Comparison of ENCODE assay signal across 23 cellular contexts in genomic region chr11:61930936-61931335, GRCh38. TPM values are rescaled to one million over a fixed set of nuclear protein-coding genes. Genes with fewer than 3 reads are reported as not detected.
A peak's percentile ranks its signal among the peaks of the same experiment; 100 is the strongest.
DNase-seq lines count a peak whose midpoint lies in the region; ATAC-seq, FAIRE-seq and TF ChIP-seq lines count a peak whose summit lies in the region.
"Had no signal": no experiment of that assay in that cellular context is flagged by ENCODE, and none has a peak within 500 bp of the region (broad histone marks: within the 10 kb centered on the region; RNA-seq: fewer than 3 reads in every experiment).

No MANE protein-coding gene starts in this region.

- peaks cover 51% of the 10 kb centered on the region for H3K9me3 Mint-ChIP-seq in nephron progenitor cell

- H3K27me3 ChIP-seq in HepG2 (ENCODE audit: control insufficient read depth in 1 of 2, insufficient read depth in 2 of 2, low read length in 2 of 2) = no peaks in the 10 kb centered on the region
- no peaks in the 10 kb centered on the region for H3K27me3 ChIP-seq in right lobe of liver
- no peaks in the 10 kb centered on the region for H3K27me3 ChIP-seq in K562 (ENCODE audit: control insufficient read depth in 2 of 2, insufficient read depth in 2 of 2, low read length in 2 of 2)

- WGBS in HepG2 (ENCODE audit: low lambda C conversion rate) = 0% methylated on average over 1 of the region's 3 CpGs
- no CpG with 5 or more reads among the region's 3 CpGs for WGBS in right lobe of liver (ENCODE audit: insufficient coverage, low coverage, low lambda C conversion rate, missing lambda C conversion rate)
- 59% methylated on average over 3 of the region's 3 CpGs for WGBS in K562 (ENCODE audit: insufficient coverage, low coverage, missing lambda C conversion rate)

- TF ChIP-seq CTCF in HepG2 (CRISPR knock-in tag; IDR thresholded peaks at IDR 0.05) (no peak), right lobe of liver (IDR thresholded peaks at IDR 0.05) (no peak), K562 (IDR thresholded peaks at IDR 0.05 in 2 of 3, conservative IDR thresholded peaks at IDR 0.05 in 1 of 3; ENCODE audit: insufficient read depth in 2 of 3, low read depth in 1 of 3, low read length in 3 of 3) (no peak), nephron progenitor cell (IDR thresholded peaks at IDR 0.05) (no peak)

- H3K4me3 ChIP-seq in HepG2 (replicated peaks in 1 of 3; ENCODE audit: insufficient read depth in 1 of 3, low read depth in 2 of 3, low read length in 3 of 3) (no peak overlapping the region), right lobe of liver (no peak overlapping the region), K562 (no peak overlapping the region)
- H3K4me3 ChIP-seq: A549, GM23338 had no signal

- H3K9me3 ChIP-seq in HepG2 (ENCODE audit: low read length) = no peaks in the 10 kb centered on the region
- H3K9me3 ChIP-seq in right lobe of liver = no peaks in the 10 kb centered on the region
- peaks cover 3% of the 10 kb centered on the region; the same call in 1 of the 2 replicates for H3K9me3 ChIP-seq in K562 (replicated peaks; ENCODE audit: control insufficient read depth, insufficient read depth, low read depth, low read length)

- 0 out of 2 replicates have a peak overlapping the region, but pooled peaks have one; percentile 1 for H3K4me2 ChIP-seq in HepG2 (ENCODE audit: low read depth, low read length)
- no peak overlapping the region for H3K4me2 ChIP-seq in K562 (ENCODE audit: insufficient read depth, low read length)
- H3K4me2 ChIP-seq: A549, GM23338 had no signal

- POLR2A ChIA-PET in HepG2 (lab: Yijun Ruan, JAX) (interaction anchor here (0.7 kb wide), 1 partner anchor 37 kb away, joined by 3 read pairs; no protein-coding TSS in a partner anchor), K562 (lab: Yijun Ruan, JAX) (interaction anchor here (0.7 to 1.2 kb wide), 4 partner anchors 8 to 34 kb away, joined by 3 to 5 read pairs (median 4); no protein-coding TSS in a partner anchor)

- H3K36me3 ChIP-seq in HepG2 (replicated peaks in 1 of 2; ENCODE audit: control insufficient read depth in 1 of 2, insufficient read depth in 2 of 2, low read length in 2 of 2) (no peaks in the 10 kb centered on the region), right lobe of liver (no peaks in the 10 kb centered on the region), K562 (ENCODE audit: control insufficient read depth, insufficient read depth, low read length) (no peaks in the 10 kb centered on the region)

- DNase-seq in HepG2 (ENCODE audit: low spot score) (peak; percentile 63), right lobe of liver (no peak), D341Med (ENCODE audit: low spot score) (peak; percentile 2), K562 (ENCODE audit: extremely low read depth in 1 of 4, low spot score in 3 of 4) (no peak), nephron progenitor cell (no peak), Ammon's horn (ENCODE audit: low spot score) (no peak), CD1c-positive myeloid dendritic cell (ENCODE audit: extremely low spot score) (no peak)
- DNase-seq: 8988T; ACHN; AML-193; C1 segment of cervical spinal cord; CD4-positive, CD25-positive, alpha-beta regulatory T cell; CD8-positive, alpha-beta memory T cell; DMS53; DMS79 treated with DMSO at 0.1 percent for 48 hours; GF-D8; H9 had no signal

- H3K9me1 ChIP-seq in K562 (ENCODE audit: control insufficient read depth, insufficient read depth, low read length) = no peaks in the 10 kb centered on the region

- CTCF ChIA-PET in HepG2 (lab: Yijun Ruan, JAX; ENCODE audit: low intra/inter-chr PET ratio, low total read pairs) (no interaction called here), K562 (lab: Yijun Ruan, JAX; ENCODE audit: low intra/inter-chr PET ratio) (no interaction called here)

- peak overlapping the region; percentile 1 for H3K4me3 Mint-ChIP-seq in nephron progenitor cell
- H3K4me3 Mint-ChIP-seq: CD4-positive, CD25-positive, alpha-beta regulatory T cell; CD8-positive, alpha-beta memory T cell; GM23338; H9 had no signal

- no peak for TF ChIP-seq EP300 in HepG2 (IDR thresholded peaks at IDR 0.05; ENCODE audit: low read depth in 2 of 2, low read length in 2 of 2)
- no peak for TF ChIP-seq EP300 in HepG2 (CRISPR knock-in tag; IDR thresholded peaks at IDR 0.05; ENCODE audit: borderline replicate concordance)
- TF ChIP-seq EP300 in K562 (IDR thresholded peaks at IDR 0.05; ENCODE audit: low read length) = no peak

- no peak for TF ChIP-seq POLR2A in HepG2 (IDR thresholded peaks at IDR 0.05; ENCODE audit: insufficient read depth in 1 of 2, low read depth in 2 of 2, low read length in 2 of 2)
- TF ChIP-seq POLR2A in right lobe of liver (IDR thresholded peaks at IDR 0.05) = no peak
- no peak for TF ChIP-seq POLR2A in K562 (conservative IDR thresholded peaks at IDR 0.05)

- intact Hi-C loops in HepG2 (cut with micrococcal nuclease; ENCODE audit: unreplicated experiment) = no loop called here
- intact Hi-C loops in right lobe of liver (cut with DNase I) = no loop called here
- intact Hi-C loops in K562 (cut with micrococcal nuclease) = no loop called here

- H2AFZ ChIP-seq in HepG2 (ENCODE audit: low read length) = no peak overlapping the region
- peak overlapping the region; percentile 38; the same call in 1 of the 2 replicates for H2AFZ ChIP-seq in K562 (ENCODE audit: low read depth, low read length)
- H2AFZ ChIP-seq: GM23338 had no signal

- no peaks in the 10 kb centered on the region for H4K20me1 ChIP-seq in HepG2 (ENCODE audit: insufficient read depth, low read length)
- H4K20me1 ChIP-seq in K562 (replicated peaks; ENCODE audit: control insufficient read depth, insufficient read depth, low read length) = no peaks in the 10 kb centered on the region

- ATAC-seq in HepG2 (peak; percentile 80), right lobe of liver (no peak), K562 (no peak)
- ATAC-seq: A549, GM23338, HCT116 had no signal

- peaks cover 12% of the 10 kb centered on the region for H3K4me1 ChIP-seq in HepG2 (ENCODE audit: insufficient read depth, low read length)
- no peaks in the 10 kb centered on the region for H3K4me1 ChIP-seq in right lobe of liver
- H3K4me1 ChIP-seq in K562 (replicated peaks in 1 of 2; ENCODE audit: control insufficient read depth in 2 of 2, insufficient read depth in 2 of 2, low read length in 2 of 2) = no peaks in the 10 kb centered on the region; a peak in 1 of 5 replicates
- H3K4me1 ChIP-seq: A549 had no signal

- H3K79me2 ChIP-seq in HepG2 (ENCODE audit: insufficient read depth, low read length) (no peaks in the 10 kb centered on the region), K562 (ENCODE audit: control insufficient read depth, insufficient read depth, low read length) (no peaks in the 10 kb centered on the region)

- H3K27me3 Mint-ChIP-seq in nephron progenitor cell (ENCODE audit: low read depth, poor library complexity) = peaks cover 12% of the 10 kb centered on the region

- peak overlapping the region; percentile 26 for H3K27ac Mint-ChIP-seq in nephron progenitor cell
- H3K27ac Mint-ChIP-seq: CD4-positive, CD25-positive, alpha-beta regulatory T cell; CD8-positive, alpha-beta memory T cell; GM23338; H9 had no signal

- no peaks in the 10 kb centered on the region for H3K36me3 Mint-ChIP-seq in nephron progenitor cell (ENCODE audit: low read depth)

- H3K9ac ChIP-seq in HepG2 (ENCODE audit: insufficient read depth, low read depth, low read length) (no peak overlapping the region), K562 (ENCODE audit: insufficient read depth in 1 of 2, low read depth in 2 of 2, low read length in 2 of 2) (no peak overlapping the region)

- H3K27ac ChIP-seq in HepG2 (ENCODE audit: extremely low read length, insufficient read depth, low read length) (no peak overlapping the region), right lobe of liver (no peak overlapping the region), K562 (ENCODE audit: extremely low read depth, low read depth, low read length) (no peak overlapping the region)
- H3K27ac ChIP-seq: A549 had no signal

- in situ Hi-C loops in HepG2 (cut with HindIII; ENCODE audit: extremely low pct_ligation_motif_present, low pct_unique_long_range_greater_than_20kb) (no loop called here), K562 (cut with MboI) (no loop called here)

- BruUV-seq in HepG2 (replicated peaks; lab: Mats Ljungman, UMichigan) (no TSS peak), K562 (replicated peaks; lab: Mats Ljungman, UMichigan) (no TSS peak)

- FAIRE-seq in HepG2 (lab: Jason Lieb, UNC) (no peak), K562 (lab: Jason Lieb, UNC) (no peak)
- FAIRE-seq: A549, GM12891, GM18507 had no signal

- peaks cover 31% of the 10 kb centered on the region for H3K4me1 Mint-ChIP-seq in nephron progenitor cell
- H3K4me1 Mint-ChIP-seq: CD4-positive, CD25-positive, alpha-beta regulatory T cell; CD8-positive, alpha-beta memory T cell had no signal

- TF ChIP-seq RAD21 in HepG2 (CRISPR knock-in tag; IDR thresholded peaks at IDR 0.05) = no peak
- no peak for TF ChIP-seq RAD21 in K562 (CRISPR knock-in tag; conservative IDR thresholded peaks at IDR 0.05 in 1 of 2, IDR thresholded peaks at IDR 0.05 in 1 of 2)

RNA-seq across cellular contexts. Expression of gene RAB3IL1, which starts 13.6 kb away (rescaled TPM):
- total RNA-seq in HepG2 (2016; rRNA removed; fragmentation: Illumina TruSeq; extraction: Trizol) = 1.2 and 1.3 TPM in 2 replicates
- 0.61 and 2.5 TPM in 2 replicates for total RNA-seq in HepG2 (2016; cell fraction: cytosol; rRNA removed; fragmentation: Illumina TruSeq; extraction: Trizol; ENCODE audit: low read depth)
- 1.2 and 1.4 TPM in 2 replicates for total RNA-seq in HepG2 (2016; cell fraction: insoluble cytoplasmic fraction; rRNA removed; fragmentation: Illumina TruSeq; extraction: Trizol)
- total RNA-seq in HepG2 (2016; cell fraction: membrane; rRNA removed; fragmentation: Illumina TruSeq; extraction: Trizol) = 1.2 and 1.4 TPM in 2 replicates
- total RNA-seq in HepG2 (2016; cell fraction: nucleus; rRNA removed; fragmentation: Illumina TruSeq; extraction: Trizol) = 0.72 and 0.84 TPM in 2 replicates
- polyA plus RNA-seq in HepG2 (2011; rRNA removed) = 2.0 and 2.2 TPM in 2 replicates
- 1.3 and 3.0 TPM in 2 replicates for polyA plus RNA-seq in HepG2 (2011; cell fraction: cytosol; rRNA removed)
- 2.5 and 3.7 TPM in 2 replicates for polyA plus RNA-seq in HepG2 (2011; cell fraction: nucleus; rRNA removed)
- 1.4 and 2.3 TPM in 2 replicates for polyA plus RNA-seq in HepG2 (2012)
- polyA plus RNA-seq in HepG2 (2016; cell fraction: cytosol; fragmentation: Illumina TruSeq; extraction: Trizol; ENCODE audit: low read depth) = 1.5 and 1.7 TPM in 2 replicates
- polyA plus RNA-seq in HepG2 (2016; cell fraction: insoluble cytoplasmic fraction; fragmentation: Illumina TruSeq; extraction: Trizol; ENCODE audit: low read depth) = 1.9 and 2.5 TPM in 2 replicates
- 1.9 and 2.3 TPM in 2 replicates for polyA plus RNA-seq in HepG2 (2016; cell fraction: membrane; fragmentation: Illumina TruSeq; extraction: Trizol; ENCODE audit: low read depth)
- 2.9 and 6.6 TPM in 2 replicates for polyA plus RNA-seq in HepG2 (2016; cell fraction: nucleus; fragmentation: Illumina TruSeq; extraction: Trizol; ENCODE audit: insufficient read depth, low read depth)
- 2.6 and 7.7 TPM in 2 replicates for polyA minus RNA-seq in HepG2 (2011; rRNA and poly(A)+ RNA removed; ENCODE audit: low replicate concordance)
- 2.8 and 11.9 TPM in 2 replicates for polyA minus RNA-seq in HepG2 (2011; cell fraction: cytosol; rRNA and poly(A)+ RNA removed)
- polyA minus RNA-seq in HepG2 (2011; cell fraction: nucleus; rRNA and poly(A)+ RNA removed) = 1.1 and 1.3 TPM in 2 replicates
- total RNA-seq in right lobe of liver = 1 to 10 TPM; 3.2 to 9.1 (median 4.2) TPM
- total RNA-seq in K562 (2011; cell fraction: chromatin; rRNA removed; ENCODE audit: low replicate concordance) = 21.2 and 46.4 TPM in 2 replicates
- 27.3 and 33.0 TPM in 2 replicates for total RNA-seq in K562 (2011; cell fraction: nucleolus; rRNA removed)
- 19.3 and 24.0 TPM in 2 replicates for total RNA-seq in K562 (2011; cell fraction: nucleoplasm; rRNA removed)
- total RNA-seq in K562 (2014; rRNA removed) = 17.6 and 19.8 TPM in 2 replicates
- 2.0 and 3.7 TPM in 2 replicates for total RNA-seq in K562 (2014; rRNA removed; fragmentation: Illumina TruSeq; extraction: Trizol)
- total RNA-seq in K562 (2015; rRNA removed; fragmentation: Illumina TruSeq; extraction: Trizol) = 8.9 and 10.3 TPM in 2 replicates
- total RNA-seq in K562 (2021) = 42.6 and 46.2 TPM in 2 replicates
- 15.5 and 17.7 TPM in 2 replicates for polyA plus RNA-seq in K562 (2011; rRNA removed)
- 18.3 and 41.7 TPM in 2 replicates for polyA plus RNA-seq in K562 (2011; cell fraction: cytosol; rRNA removed)
- polyA plus RNA-seq in K562 (2011; cell fraction: nucleus; rRNA removed) = 25.8 and 42.6 TPM in 2 replicates
- polyA plus RNA-seq in K562 (2012) = 15.9 and 29.1 TPM in 2 replicates
- polyA plus RNA-seq in K562 (2014; fragmentation: Illumina TruSeq; extraction: Trizol) = 25.1 and 31.8 TPM in 2 replicates
- polyA plus RNA-seq in K562 (2014; fragmentation: Nextera tagmentation; extraction: Ambion mirVana) = under 1 TPM; 0.15 to 0.25 TPM
- polyA plus RNA-seq in K562 (2014; rRNA removed) = 28.2 and 29.7 TPM in 2 replicates
- 6.1 and 11.2 TPM in 2 replicates for polyA minus RNA-seq in K562 (2011; rRNA and poly(A)+ RNA removed)
- 22.8 and 26.0 TPM in 2 replicates for polyA minus RNA-seq in K562 (2011; cell fraction: cytosol; rRNA and poly(A)+ RNA removed)
- 13.3 and 13.9 TPM in 2 replicates for polyA minus RNA-seq in K562 (2011; cell fraction: nucleus; rRNA and poly(A)+ RNA removed)
- total RNA-seq: CD4-positive, CD25-positive, alpha-beta regulatory T cell had no signal
- polyA plus RNA-seq: CD4-positive, CD25-positive, alpha-beta regulatory T cell; CD8-positive, alpha-beta memory T cell had no signal

RNA-seq across cellular contexts. Expression of gene BEST1, which starts 19.2 kb away (rescaled TPM):
- total RNA-seq in HepG2 (2016; rRNA removed; fragmentation: Illumina TruSeq; extraction: Trizol) = 0.09 TPM in 1 of 2 replicates, not detected in the other
- total RNA-seq in HepG2 (2016; cell fraction: cytosol; rRNA removed; fragmentation: Illumina TruSeq; extraction: Trizol; ENCODE audit: low read depth) = 0.09 and 0.10 TPM in 2 replicates
- 0.09 TPM in 1 of 2 replicates, not detected in the other for total RNA-seq in HepG2 (2016; cell fraction: insoluble cytoplasmic fraction; rRNA removed; fragmentation: Illumina TruSeq; extraction: Trizol)
- 0.06 and 0.07 TPM in 2 replicates for total RNA-seq in HepG2 (2016; cell fraction: membrane; rRNA removed; fragmentation: Illumina TruSeq; extraction: Trizol)
- total RNA-seq in HepG2 (2016; cell fraction: nucleus; rRNA removed; fragmentation: Illumina TruSeq; extraction: Trizol) = 0.13 and 0.16 TPM in 2 replicates
- polyA plus RNA-seq in HepG2 (2011; rRNA removed) = 0.65 and 2.3 TPM in 2 replicates
- 0.24 and 0.96 TPM in 2 replicates for polyA plus RNA-seq in HepG2 (2011; cell fraction: cytosol; rRNA removed)
- polyA plus RNA-seq in HepG2 (2011; cell fraction: nucleus; rRNA removed) = 2.9 and 8.0 TPM in 2 replicates
- polyA plus RNA-seq in HepG2 (2012) = 1.1 and 1.9 TPM in 2 replicates
- 1.3 and 1.4 TPM in 2 replicates for polyA plus RNA-seq in HepG2 (2016; cell fraction: cytosol; fragmentation: Illumina TruSeq; extraction: Trizol; ENCODE audit: low read depth)
- 0.07 TPM in 1 of 2 replicates, not detected in the other for polyA plus RNA-seq in HepG2 (2016; cell fraction: insoluble cytoplasmic fraction; fragmentation: Illumina TruSeq; extraction: Trizol; ENCODE audit: low read depth)
- polyA plus RNA-seq in HepG2 (2016; cell fraction: membrane; fragmentation: Illumina TruSeq; extraction: Trizol; ENCODE audit: low read depth) = 0.37 and 0.43 TPM in 2 replicates
- not detected in 2 replicates for polyA plus RNA-seq in HepG2 (2016; cell fraction: nucleus; fragmentation: Illumina TruSeq; extraction: Trizol; ENCODE audit: insufficient read depth, low read depth)
- 0.28 and 1.6 TPM in 2 replicates for polyA minus RNA-seq in HepG2 (2011; rRNA and poly(A)+ RNA removed; ENCODE audit: low replicate concordance)
- 0.44 and 0.79 TPM in 2 replicates for polyA minus RNA-seq in HepG2 (2011; cell fraction: cytosol; rRNA and poly(A)+ RNA removed)
- polyA minus RNA-seq in HepG2 (2011; cell fraction: nucleus; rRNA and poly(A)+ RNA removed) = 1.7 and 6.0 TPM in 2 replicates
- 1 to 10 TPM in 3 of 6 experiments, under 1 TPM in 3; 0.55 to 2.3 (median 0.91) TPM for total RNA-seq in right lobe of liver
- 4.5 and 6.1 TPM in 2 replicates for total RNA-seq in K562 (2011; cell fraction: chromatin; rRNA removed; ENCODE audit: low replicate concordance)
- total RNA-seq in K562 (2011; cell fraction: nucleolus; rRNA removed) = 4.7 and 5.5 TPM in 2 replicates
- 4.4 and 5.5 TPM in 2 replicates for total RNA-seq in K562 (2011; cell fraction: nucleoplasm; rRNA removed)
- total RNA-seq in K562 (2014; rRNA removed) = 0.36 and 0.61 TPM in 2 replicates
- total RNA-seq in K562 (2014; rRNA removed; fragmentation: Illumina TruSeq; extraction: Trizol) = 0.35 and 0.40 TPM in 2 replicates
- 0.07 and 0.11 TPM in 2 replicates for total RNA-seq in K562 (2015; rRNA removed; fragmentation: Illumina TruSeq; extraction: Trizol)
- total RNA-seq in K562 (2021) = 0.85 and 1.0 TPM in 2 replicates
- 0.22 and 0.49 TPM in 2 replicates for polyA plus RNA-seq in K562 (2011; rRNA removed)
- 0.15 and 0.35 TPM in 2 replicates for polyA plus RNA-seq in K562 (2011; cell fraction: cytosol; rRNA removed)
- 1.4 and 1.9 TPM in 2 replicates for polyA plus RNA-seq in K562 (2011; cell fraction: nucleus; rRNA removed)
- polyA plus RNA-seq in K562 (2012) = 1.0 and 15.0 TPM in 2 replicates
- 0.73 and 0.86 TPM in 2 replicates for polyA plus RNA-seq in K562 (2014; fragmentation: Illumina TruSeq; extraction: Trizol)
- polyA plus RNA-seq in K562 (2014; fragmentation: Nextera tagmentation; extraction: Ambion mirVana) = under 1 TPM; 0.27 to 0.62 TPM
- 1.3 TPM in 2 replicates for polyA plus RNA-seq in K562 (2014; rRNA removed)
- 0.28 and 0.66 TPM in 2 replicates for polyA minus RNA-seq in K562 (2011; rRNA and poly(A)+ RNA removed)
- not detected in 2 replicates for polyA minus RNA-seq in K562 (2011; cell fraction: cytosol; rRNA and poly(A)+ RNA removed)
- 0.67 and 2.3 TPM in 2 replicates for polyA minus RNA-seq in K562 (2011; cell fraction: nucleus; rRNA and poly(A)+ RNA removed)
- total RNA-seq: Daoy had no signal

RNA-seq across cellular contexts. Expression of gene FTH1, which starts 36.5 kb away (rescaled TPM):
- total RNA-seq in HepG2 (2016; rRNA removed; fragmentation: Illumina TruSeq; extraction: Trizol) (544 and 607 TPM in 2 replicates), right lobe of liver (1,000 to 10,000 TPM; 1,131 to 2,981 (median 2,140) TPM), K562 (2014; rRNA removed) (542 and 714 TPM in 2 replicates), K562 (2014; rRNA removed; fragmentation: Illumina TruSeq; extraction: Trizol) (854 and 941 TPM in 2 replicates), K562 (2015; rRNA removed; fragmentation: Illumina TruSeq; extraction: Trizol) (794 and 802 TPM in 2 replicates), K562 (2021) (1,987 and 1,991 TPM in 2 replicates)
- total RNA-seq in HepG2 (2016; cell fraction: cytosol; rRNA removed; fragmentation: Illumina TruSeq; extraction: Trizol; ENCODE audit: low read depth) = 3,105 and 3,667 TPM in 2 replicates
- 481 and 554 TPM in 2 replicates for total RNA-seq in HepG2 (2016; cell fraction: insoluble cytoplasmic fraction; rRNA removed; fragmentation: Illumina TruSeq; extraction: Trizol)
- total RNA-seq in HepG2 (2016; cell fraction: membrane; rRNA removed; fragmentation: Illumina TruSeq; extraction: Trizol) = 4,411 and 4,459 TPM in 2 replicates
- 460 and 546 TPM in 2 replicates for total RNA-seq in HepG2 (2016; cell fraction: nucleus; rRNA removed; fragmentation: Illumina TruSeq; extraction: Trizol)
- polyA plus RNA-seq in HepG2 (2011; rRNA removed) (760 and 802 TPM in 2 replicates), K562 (2011; rRNA removed) (692 and 749 TPM in 2 replicates), K562 (2014; fragmentation: Illumina TruSeq; extraction: Trizol) (2,369 and 3,146 TPM in 2 replicates), K562 (2014; fragmentation: Nextera tagmentation; extraction: Ambion mirVana) (100 to 1,000 TPM; 370 to 426 TPM), K562 (2014; rRNA removed) (1,104 and 1,916 TPM in 2 replicates)
- 904 and 962 TPM in 2 replicates for polyA plus RNA-seq in HepG2 (2011; cell fraction: cytosol; rRNA removed)
- 547 and 633 TPM in 2 replicates for polyA plus RNA-seq in HepG2 (2011; cell fraction: nucleus; rRNA removed)
- 4,160 and 4,286 TPM in 2 replicates for polyA plus RNA-seq in HepG2 (2012)
- 74,852 and 83,301 TPM in 2 replicates for polyA plus RNA-seq in HepG2 (2016; cell fraction: cytosol; fragmentation: Illumina TruSeq; extraction: Trizol; ENCODE audit: low read depth)
- 2,697 and 2,813 TPM in 2 replicates for polyA plus RNA-seq in HepG2 (2016; cell fraction: insoluble cytoplasmic fraction; fragmentation: Illumina TruSeq; extraction: Trizol; ENCODE audit: low read depth)
- 37,583 and 39,786 TPM in 2 replicates for polyA plus RNA-seq in HepG2 (2016; cell fraction: membrane; fragmentation: Illumina TruSeq; extraction: Trizol; ENCODE audit: low read depth)
- polyA plus RNA-seq in HepG2 (2016; cell fraction: nucleus; fragmentation: Illumina TruSeq; extraction: Trizol; ENCODE audit: insufficient read depth, low read depth) = 2,546 and 3,012 TPM in 2 replicates
- polyA minus RNA-seq in HepG2 (2011; rRNA and poly(A)+ RNA removed; ENCODE audit: low replicate concordance) = 361 and 877 TPM in 2 replicates
- polyA minus RNA-seq in HepG2 (2011; cell fraction: cytosol; rRNA and poly(A)+ RNA removed) = 693 and 773 TPM in 2 replicates
- polyA minus RNA-seq in HepG2 (2011; cell fraction: nucleus; rRNA and poly(A)+ RNA removed) = 191 and 263 TPM in 2 replicates
- total RNA-seq in K562 (2011; cell fraction: chromatin; rRNA removed; ENCODE audit: low replicate concordance) = 340 and 424 TPM in 2 replicates
- total RNA-seq in K562 (2011; cell fraction: nucleolus; rRNA removed) = 235 and 254 TPM in 2 replicates
- total RNA-seq in K562 (2011; cell fraction: nucleoplasm; rRNA removed) = 466 and 809 TPM in 2 replicates
- polyA plus RNA-seq in K562 (2011; cell fraction: cytosol; rRNA removed) = 753 and 1,113 TPM in 2 replicates
- 360 and 464 TPM in 2 replicates for polyA plus RNA-seq in K562 (2011; cell fraction: nucleus; rRNA removed)
- 2,840 and 5,114 TPM in 2 replicates for polyA plus RNA-seq in K562 (2012)
- polyA minus RNA-seq in K562 (2011; rRNA and poly(A)+ RNA removed) = 797 and 971 TPM in 2 replicates
- 687 and 1,035 TPM in 2 replicates for polyA minus RNA-seq in K562 (2011; cell fraction: cytosol; rRNA and poly(A)+ RNA removed)
- 101 and 228 TPM in 2 replicates for polyA minus RNA-seq in K562 (2011; cell fraction: nucleus; rRNA and poly(A)+ RNA removed)

RNA-seq across cellular contexts. Expression of gene FADS3, which starts 39.6 kb away (rescaled TPM):
- total RNA-seq in HepG2 (2016; rRNA removed; fragmentation: Illumina TruSeq; extraction: Trizol) = 4.5 and 13.4 TPM in 2 replicates
- 8.3 and 10.6 TPM in 2 replicates for total RNA-seq in HepG2 (2016; cell fraction: cytosol; rRNA removed; fragmentation: Illumina TruSeq; extraction: Trizol; ENCODE audit: low read depth)
- total RNA-seq in HepG2 (2016; cell fraction: insoluble cytoplasmic fraction; rRNA removed; fragmentation: Illumina TruSeq; extraction: Trizol) = 3.4 and 13.2 TPM in 2 replicates
- 7.7 and 10.7 TPM in 2 replicates for total RNA-seq in HepG2 (2016; cell fraction: membrane; rRNA removed; fragmentation: Illumina TruSeq; extraction: Trizol)
- total RNA-seq in HepG2 (2016; cell fraction: nucleus; rRNA removed; fragmentation: Illumina TruSeq; extraction: Trizol) = 12.9 and 21.0 TPM in 2 replicates
- 23.2 and 36.6 TPM in 2 replicates for polyA plus RNA-seq in HepG2 (2011; rRNA removed)
- 13.7 and 17.5 TPM in 2 replicates for polyA plus RNA-seq in HepG2 (2011; cell fraction: cytosol; rRNA removed)
- polyA plus RNA-seq in HepG2 (2011; cell fraction: nucleus; rRNA removed) = 236 and 242 TPM in 2 replicates
- 5.1 and 11.5 TPM in 2 replicates for polyA plus RNA-seq in HepG2 (2012)
- 8.0 and 9.6 TPM in 2 replicates for polyA plus RNA-seq in HepG2 (2016; cell fraction: cytosol; fragmentation: Illumina TruSeq; extraction: Trizol; ENCODE audit: low read depth)
- 4.7 and 5.0 TPM in 2 replicates for polyA plus RNA-seq in HepG2 (2016; cell fraction: insoluble cytoplasmic fraction; fragmentation: Illumina TruSeq; extraction: Trizol; ENCODE audit: low read depth)
- 7.9 and 9.0 TPM in 2 replicates for polyA plus RNA-seq in HepG2 (2016; cell fraction: membrane; fragmentation: Illumina TruSeq; extraction: Trizol; ENCODE audit: low read depth)
- 36.8 and 37.1 TPM in 2 replicates for polyA plus RNA-seq in HepG2 (2016; cell fraction: nucleus; fragmentation: Illumina TruSeq; extraction: Trizol; ENCODE audit: insufficient read depth, low read depth)
- 30.7 and 67.4 TPM in 2 replicates for polyA minus RNA-seq in HepG2 (2011; rRNA and poly(A)+ RNA removed; ENCODE audit: low replicate concordance)
- 10.5 and 13.0 TPM in 2 replicates for polyA minus RNA-seq in HepG2 (2011; cell fraction: cytosol; rRNA and poly(A)+ RNA removed)
- polyA minus RNA-seq in HepG2 (2011; cell fraction: nucleus; rRNA and poly(A)+ RNA removed) = 10.9 and 15.8 TPM in 2 replicates
- total RNA-seq in right lobe of liver = 10 to 100 TPM; 13.0 to 69.8 (median 22.7) TPM
- 196 and 689 TPM in 2 replicates for total RNA-seq in K562 (2011; cell fraction: chromatin; rRNA removed; ENCODE audit: low replicate concordance)
- total RNA-seq in K562 (2011; cell fraction: nucleolus; rRNA removed) = 626 and 786 TPM in 2 replicates
- 287 and 362 TPM in 2 replicates for total RNA-seq in K562 (2011; cell fraction: nucleoplasm; rRNA removed)
- total RNA-seq in K562 (2014; rRNA removed) = 92.7 and 125 TPM in 2 replicates
- total RNA-seq in K562 (2014; rRNA removed; fragmentation: Illumina TruSeq; extraction: Trizol) = 18.6 and 32.4 TPM in 2 replicates
- total RNA-seq in K562 (2015; rRNA removed; fragmentation: Illumina TruSeq; extraction: Trizol) = 55.1 and 55.3 TPM in 2 replicates
- 105 and 106 TPM in 2 replicates for total RNA-seq in K562 (2021)
- polyA plus RNA-seq in K562 (2011; rRNA removed) = 148 and 226 TPM in 2 replicates
- 155 and 315 TPM in 2 replicates for polyA plus RNA-seq in K562 (2011; cell fraction: cytosol; rRNA removed)
- polyA plus RNA-seq in K562 (2011; cell fraction: nucleus; rRNA removed) = 2,057 and 2,412 TPM in 2 replicates
- 65.8 and 82.0 TPM in 2 replicates for polyA plus RNA-seq in K562 (2012)
- 92.0 and 101 TPM in 2 replicates for polyA plus RNA-seq in K562 (2014; fragmentation: Illumina TruSeq; extraction: Trizol)
- 1 to 10 TPM in 1 of 2 experiments, under 1 TPM in 1; 0.97 to 3.3 TPM for polyA plus RNA-seq in K562 (2014; fragmentation: Nextera tagmentation; extraction: Ambion mirVana)
- 133 and 139 TPM in 2 replicates for polyA plus RNA-seq in K562 (2014; rRNA removed)
- 33.8 and 64.4 TPM in 2 replicates for polyA minus RNA-seq in K562 (2011; rRNA and poly(A)+ RNA removed)
- polyA minus RNA-seq in K562 (2011; cell fraction: cytosol; rRNA and poly(A)+ RNA removed) = 109 and 120 TPM in 2 replicates
- polyA minus RNA-seq in K562 (2011; cell fraction: nucleus; rRNA and poly(A)+ RNA removed) = 200 TPM in 2 replicates

Comparison
In these comparisons a context has a peak if more than half of its experiments do, and no peak if none do; other contexts are left out.
1. DNase-seq: peak in HepG2 (single experiment) and D341Med (single experiment); none in right lobe of liver (0 of 3), K562 (0 of 4), nephron progenitor cell (single experiment), Ammon's horn (single experiment) and CD1c-positive myeloid dendritic cell (single experiment).
2. Of the 241 proteins assayed by ChIP-seq in both HepG2 and K562: peak only in HepG2: GATAD2A, HMG20A and TCF7; only in K562: none; in both: none; in neither: 238.